ENCODE assay signal across 20 cellular contexts in the genomic region with DNA sequence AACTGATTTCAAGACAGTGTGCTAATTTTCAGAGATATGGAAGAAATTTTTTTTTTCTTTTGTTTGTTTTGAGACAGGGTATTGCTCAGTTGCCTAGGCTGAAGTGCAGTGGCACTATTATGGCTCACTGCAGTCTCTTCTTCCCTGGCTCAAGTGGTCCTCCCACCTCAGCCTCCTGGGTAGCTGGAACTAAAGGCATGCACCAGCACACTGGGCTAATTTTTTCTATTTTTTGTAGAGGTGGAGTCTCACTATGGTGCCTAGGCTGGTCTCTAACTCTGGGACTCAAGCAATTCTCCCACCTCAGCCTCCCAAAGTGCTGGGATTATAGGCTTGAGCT. TPM values are rescaled to one million over a fixed set of nuclear protein-coding genes. Genes with fewer than 3 reads are reported as not detected.
DNase-seq lines count a peak whose midpoint lies in the region; ATAC-seq, FAIRE-seq and TF ChIP-seq lines count a peak whose summit lies in the region.
"Had no signal": no experiment of that assay in that cellular context is flagged by ENCODE, and none has a peak within 500 bp of the region (broad histone marks: within the 10 kb centered on the region; RNA-seq: fewer than 3 reads in every experiment).

No MANE protein-coding gene starts in this region.

- no peaks in the 10 kb centered on the region for H3K27me3 Mint-ChIP-seq in activated naive CD8-positive, alpha-beta T cell

- H3K9me3 ChIP-seq in mammary epithelial cell (replicated peaks; ENCODE audit: insufficient read depth, low read length) (no peaks in the 10 kb centered on the region), breast epithelium (no peaks in the 10 kb centered on the region), PC-3 (ENCODE audit: low read length) (no peaks in the 10 kb centered on the region)
- H3K9me3 ChIP-seq: left ventricle myocardium inferior, mucosa of descending colon, neutrophil, Peyer's patch, thyroid gland had no signal

- no peaks in the 10 kb centered on the region for H3K79me2 ChIP-seq in mammary epithelial cell (ENCODE audit: insufficient read depth, low read length)
- H3K79me2 ChIP-seq in PC-3 (ENCODE audit: low read length): no peaks in the 10 kb centered on the region

- H3K27me3 ChIP-seq in mammary epithelial cell (ENCODE audit: insufficient read depth, low read length): no peaks in the 10 kb centered on the region
- H3K27me3 ChIP-seq in breast epithelium: no peaks in the 10 kb centered on the region
- no peaks in the 10 kb centered on the region for H3K27me3 ChIP-seq in PC-3 (ENCODE audit: low read length)
- H3K27me3 ChIP-seq: neutrophil, Peyer's patch, thyroid gland had no signal

- H3K9me3 Mint-ChIP-seq in activated naive CD8-positive, alpha-beta T cell (ENCODE audit: low read depth): no peaks in the 10 kb centered on the region
- no peaks in the 10 kb centered on the region for H3K9me3 Mint-ChIP-seq in stimulated activated effector memory CD8-positive, alpha-beta T cell treated with anti-CD3 and anti-CD28 coated beads, Interleukin-12 subunit alpha, Interleukin-12 subunit beta, amount 100 ng/mL, for 72 hours
- H3K9me3 Mint-ChIP-seq: endodermal cell had no signal

- in situ Hi-C loops in mammary epithelial cell (cut with MboI; ENCODE audit: low sequenced_read_pairs in 2 of 2): loop anchor here in 1 of 2 donors (5.0 to 25.0 kb wide), 2 partner anchors 40 to 520 kb away; no protein-coding TSS in a partner anchor

- dilution Hi-C loops in mammary epithelial cell (cut with HindIII; ENCODE audit: low sequenced_read_pairs): no loop called here

- H4K20me1 ChIP-seq in mammary epithelial cell (ENCODE audit: insufficient read depth, low read length): no peaks in the 10 kb centered on the region
- H4K20me1 ChIP-seq in PC-3 (ENCODE audit: low read length): no peaks in the 10 kb centered on the region

- no peak overlapping the region for H3K4me3 ChIP-seq in mammary epithelial cell (replicated peaks in 1 of 3; ENCODE audit: insufficient read depth in 1 of 3, low read depth in 2 of 3, low read length in 3 of 3)
- no peak overlapping the region for H3K4me3 ChIP-seq in breast epithelium
- H3K4me3 ChIP-seq in PC-3 (ENCODE audit: low read length): no peak overlapping the region
- H3K4me3 ChIP-seq: left ventricle myocardium inferior, mucosa of descending colon, Peyer's patch, thyroid gland had no signal

- DNase-seq in mammary epithelial cell (no peak), breast epithelium (ENCODE audit: low spot score in 2 of 2) (no peak), PC-3 (no peak), H54 (ENCODE audit: insufficient read length, low spot score) (no peak)
- no peak for DNase-seq in stimulated activated effector memory CD8-positive, alpha-beta T cell treated with anti-CD3 and anti-CD28 coated beads, Interleukin-12 subunit alpha, Interleukin-12 subunit beta, amount 100 ng/mL, for 72 hours (ENCODE audit: low spot score in 2 of 2)
- DNase-seq: COR-L47, endodermal cell, KBM-7, left ventricle myocardium inferior, mucosa of descending colon, NCI-H187, NCI-H345, Peyer's patch, retina, thyroid gland had no signal

- H3K36me3 ChIP-seq in mammary epithelial cell (ENCODE audit: insufficient read depth, low read length): no peaks in the 10 kb centered on the region
- no peaks in the 10 kb centered on the region for H3K36me3 ChIP-seq in breast epithelium
- no peaks in the 10 kb centered on the region for H3K36me3 ChIP-seq in PC-3 (ENCODE audit: low read depth, low read length)
- H3K36me3 ChIP-seq: left ventricle myocardium inferior, neutrophil, Peyer's patch, thyroid gland had no signal

- peak overlapping the region; percentile 93 for H3K27ac ChIP-seq in mammary epithelial cell (ENCODE audit: insufficient read depth, low read depth, low read length)
- H3K27ac ChIP-seq in breast epithelium: no peak overlapping the region
- H3K27ac ChIP-seq in PC-3 (ENCODE audit: low read length): peak overlapping the region; percentile 98
- H3K27ac ChIP-seq: left ventricle myocardium inferior, neutrophil, thyroid gland had no signal

- H3K9ac ChIP-seq in mammary epithelial cell (ENCODE audit: insufficient read depth, low read length) (peak overlapping the region; percentile 71), PC-3 (ENCODE audit: low read length) (peak overlapping the region; percentile 95)

- no peaks in the 10 kb centered on the region for H3K9me2 ChIP-seq in PC-3 (replicated peaks; ENCODE audit: low read length)

- POLR2A ChIA-PET in PC-3 (lab: Charles Lee; ENCODE audit: unreplicated experiment): interaction anchor here (0.7 kb wide), 1 partner anchor 45 kb away, joined by 5 read pairs; no protein-coding TSS in a partner anchor

- no peak for TF ChIP-seq CTCF in mammary epithelial cell (conservative IDR thresholded peaks at IDR 0.05 in 1 of 2, IDR thresholded peaks at IDR 0.05 in 1 of 2; ENCODE audit: extremely low read depth in 1 of 2, insufficient read depth in 1 of 2, low read depth in 1 of 2, low read length in 2 of 2)
- no peak for TF ChIP-seq CTCF in breast epithelium (IDR thresholded peaks at IDR 0.05)
- TF ChIP-seq CTCF in PC-3 (conservative IDR thresholded peaks at IDR 0.05; ENCODE audit: low read depth, low read length): no peak

- TF ChIP-seq POLR2A in breast epithelium (IDR thresholded peaks at IDR 0.05): no peak
- no peak for TF ChIP-seq POLR2A in H54 (IDR thresholded peaks at IDR 0.05; ENCODE audit: low read depth, low read length)

- ATAC-seq in PC-3 (no peak), HG03097 (IDR thresholded peaks at IDR 0.05; ENCODE audit: low FRiP score, unreplicated experiment) (no peak)
- ATAC-seq in stimulated activated effector memory CD8-positive, alpha-beta T cell treated with anti-CD3 and anti-CD28 coated beads, Interleukin-12 subunit alpha, Interleukin-12 subunit beta, amount 100 ng/mL, for 72 hours: no peak

- no peaks in the 10 kb centered on the region for H3F3A ChIP-seq in PC-3 (ENCODE audit: low read length, unreplicated experiment)

- H3K4me2 ChIP-seq in mammary epithelial cell (ENCODE audit: insufficient read depth, low read depth, low read length) (peak overlapping the region; percentile 42), PC-3 (ENCODE audit: low read length) (peak overlapping the region; percentile 60)

- peaks cover 81% of the 10 kb centered on the region for H3K4me1 Mint-ChIP-seq in activated naive CD8-positive, alpha-beta T cell (ENCODE audit: low read depth)
- H3K4me1 Mint-ChIP-seq in stimulated activated effector memory CD8-positive, alpha-beta T cell treated with anti-CD3 and anti-CD28 coated beads, Interleukin-12 subunit alpha, Interleukin-12 subunit beta, amount 100 ng/mL, for 72 hours: peaks cover 57% of the 10 kb centered on the region
- H3K4me1 Mint-ChIP-seq: endodermal cell had no signal

- peak overlapping the region; percentile 97 for H3K27ac Mint-ChIP-seq in activated naive CD8-positive, alpha-beta T cell
- peak overlapping the region; percentile 81 for H3K27ac Mint-ChIP-seq in stimulated activated effector memory CD8-positive, alpha-beta T cell treated with anti-CD3 and anti-CD28 coated beads, Interleukin-12 subunit alpha, Interleukin-12 subunit beta, amount 100 ng/mL, for 72 hours
- H3K27ac Mint-ChIP-seq: endodermal cell had no signal

- H2AFZ ChIP-seq in mammary epithelial cell (ENCODE audit: low read depth, low read length) (no peak overlapping the region), PC-3 (ENCODE audit: low read length) (no peak overlapping the region)

- H3K4me1 ChIP-seq in mammary epithelial cell (ENCODE audit: insufficient read depth, low read length) (peaks cover 45% of the 10 kb centered on the region), breast epithelium (no peaks in the 10 kb centered on the region), PC-3 (ENCODE audit: insufficient read depth, low read length) (peaks cover 66% of the 10 kb centered on the region)
- H3K4me1 ChIP-seq: left ventricle myocardium inferior, Peyer's patch had no signal

- CTCF ChIA-PET in mammary epithelial cell (lab: Charles Lee; ENCODE audit: low non-redundant PET): no interaction called here
- CTCF ChIA-PET in PC-3 (lab: Charles Lee): no interaction called here

- H3K36me3 Mint-ChIP-seq in activated naive CD8-positive, alpha-beta T cell: peaks cover 6% of the 10 kb centered on the region
- H3K36me3 Mint-ChIP-seq in stimulated activated effector memory CD8-positive, alpha-beta T cell treated with anti-CD3 and anti-CD28 coated beads, Interleukin-12 subunit alpha, Interleukin-12 subunit beta, amount 100 ng/mL, for 72 hours: peaks cover 14% of the 10 kb centered on the region

- intact Hi-C loops in mammary epithelial cell (cut with micrococcal nuclease) (loop anchor here (1.0 to 10.0 kb wide), 3 partner anchors 27 to 423 kb away; a partner anchor contains a TSS), breast epithelium (cut with DNase I; ENCODE audit: low total_unique reads) (loop anchor here (1.0 kb wide), 1 partner anchor 25 kb away; no protein-coding TSS in a partner anchor), PC-3 (cut with micrococcal nuclease) (loop anchor here (1.0 kb wide), 2 partner anchors 26 to 42 kb away; no protein-coding TSS in a partner anchor)

- no peak for FAIRE-seq in H54 (lab: Jason Lieb, UNC)

- H3K4me3 Mint-ChIP-seq in activated naive CD8-positive, alpha-beta T cell: peak overlapping the region; percentile 70
- H3K4me3 Mint-ChIP-seq in stimulated activated effector memory CD8-positive, alpha-beta T cell treated with anti-CD3 and anti-CD28 coated beads, Interleukin-12 subunit alpha, Interleukin-12 subunit beta, amount 100 ng/mL, for 72 hours: peak overlapping the region; percentile 47
- H3K4me3 Mint-ChIP-seq: endodermal cell had no signal

- BruUV-seq in mammary epithelial cell (replicated peaks; lab: Mats Ljungman, UMichigan): no TSS peak
- BruUV-seq in PC-3 (replicated peaks; lab: Mats Ljungman, UMichigan): no TSS peak

RNA-seq across cellular contexts. Expression of a gene that starts 9.9 kb away (rescaled TPM):
- total RNA-seq in mammary epithelial cell (not detected), breast epithelium (not detected), PC-3 (2014; rRNA removed) (2.4 TPM in 1 of 2 replicates, not detected in the other)
- not detected for polyA plus RNA-seq in mammary epithelial cell
- not detected for polyA minus RNA-seq in mammary epithelial cell
- total RNA-seq: Daoy, endodermal cell, fibroblast of lung, left ventricle myocardium inferior, mucosa of descending colon, Peyer's patch, thyroid gland had no signal
- polyA plus RNA-seq: fibroblast of lung had no signal

RNA-seq across cellular contexts. Expression of a gene that starts 34.3 kb away (rescaled TPM):
- total RNA-seq in mammary epithelial cell (not detected), breast epithelium (not detected), PC-3 (2014; rRNA removed) (not detected in 2 replicates)
- not detected for polyA plus RNA-seq in mammary epithelial cell
- polyA minus RNA-seq in mammary epithelial cell: not detected
- total RNA-seq: Daoy, endodermal cell, fibroblast of lung, left ventricle myocardium inferior, mucosa of descending colon, Peyer's patch, thyroid gland had no signal
- polyA plus RNA-seq: fibroblast of lung had no signal

Comparison
In these comparisons a context has a peak if more than half of its experiments do, and no peak if none do; other contexts are left out.
1. H3K27ac ChIP-seq: peak in mammary epithelial cell (single experiment) and PC-3 (single experiment); none in breast epithelium (0 of 2).